In genomic region chr6:90333928-90334327, GRCh38 we compare ENCODE assay signal across 36 cellular contexts.
"Had no signal": no experiment of that assay in that cellular context is flagged by ENCODE, and none has a peak within 500 bp of the region (broad histone marks: within the 10 kb centered on the region; RNA-seq: fewer than 3 reads in every experiment).

No MANE protein-coding gene starts in this region.

- H3K4me3 ChIP-seq: MG63 had no signal

- DNase-seq: Karpas-422, Kasumi-1, MG63, MM.1S, MV-4-11, NCI-H1048, NCI-H1092, NCI-H1092 treated with DMSO at 0.1 percent for 48 hours, NCI-H1105, NCI-H1105 treated with DMSO at 0.1 percent for 48 hours, NCI-H1417, NCI-H1417 treated with DMSO at 0.1 percent for 48 hours, NCI-H1436, NCI-H1436 treated with DMSO at 0.1 percent for 48 hours, NCI-H146, NCI-H1694, NCI-H1694 treated with DMSO at 0.1 percent for 48 hours, NCI-H187, NCI-H187 treated with DMSO at 0.1 percent for 48 hours, NCI-H1930, NCI-H2029, NCI-H2029 treated with DMSO at 0.1 percent for 48 hours, NCI-H2081, NCI-H2081 treated with DMSO at 0.1 percent for 48 hours, NCI-H2107, NCI-H2171, NCI-H2171 treated with DMSO at 0.1 percent for 48 hours, NCI-H2227 treated with DMSO at 0.1 percent for 48 hours, NCI-H226, NCI-H345, NCI-H446, NCI-H446 treated with DMSO at 0.1 percent for 48 hours, NCI-H510A, NCI-H510A treated with DMSO at 0.1 percent for 48 hours, NCI-H524, NCI-H524 treated with DMSO at 0.1 percent for 48 hours had no signal

- H3K36me3 ChIP-seq: MG63 had no signal

- H3K27me3 ChIP-seq: MG63 had no signal

- H3K9me3 ChIP-seq: MG63 had no signal
